In the genomic region with DNA sequence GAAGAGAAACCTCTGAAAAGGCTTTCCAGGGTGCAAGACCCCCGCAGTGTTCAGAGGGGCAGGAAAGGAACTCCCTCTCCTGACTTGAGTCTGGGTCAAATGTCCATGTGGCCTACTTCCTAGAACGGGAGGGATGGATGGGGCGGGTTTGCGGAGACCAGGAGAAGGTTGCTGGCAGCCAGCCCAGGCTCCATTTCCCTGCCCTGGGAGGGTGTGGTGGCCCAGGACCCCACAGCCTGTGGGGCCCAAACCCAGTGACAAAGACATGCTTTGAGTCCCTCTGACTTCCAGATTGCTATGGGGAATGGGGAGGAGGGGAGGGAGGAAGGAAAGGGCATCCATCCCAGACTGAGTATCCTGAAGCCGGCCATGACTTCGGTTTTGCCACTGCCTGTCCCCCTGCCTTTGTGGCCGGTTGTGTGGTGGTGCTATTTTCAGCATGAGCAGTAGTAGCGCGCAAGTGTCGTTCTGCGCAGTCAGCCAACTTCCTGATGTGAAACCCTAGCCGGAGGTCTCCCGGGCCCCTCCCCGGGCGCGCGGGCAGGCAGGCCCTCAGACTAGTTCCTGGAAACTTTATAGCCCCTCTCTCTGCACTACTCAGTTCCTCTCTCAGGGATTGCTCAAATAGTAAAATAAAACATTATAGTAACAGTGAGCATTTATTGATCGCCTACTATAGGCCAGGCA, we compare ENCODE assay signal across 14 cellular contexts. TPM values are rescaled to one million over a fixed set of nuclear protein-coding genes. Genes with fewer than 3 reads are reported as not detected.
DNase-seq lines count a peak whose midpoint lies in the region; ATAC-seq and TF ChIP-seq lines count a peak whose summit lies in the region.
"Had no signal": no experiment of that assay in that cellular context is flagged by ENCODE, and none has a peak within 500 bp of the region (broad histone marks: within the 10 kb centered on the region; RNA-seq: fewer than 3 reads in every experiment).

No MANE protein-coding gene starts in this region.

- H3K27me3 ChIP-seq in vagina = no peaks in the 10 kb centered on the region
- H3K27me3 ChIP-seq: pancreas had no signal

- no peaks in the 10 kb centered on the region for H3K9me3 Mint-ChIP-seq in natural killer cell
- H3K9me3 Mint-ChIP-seq: activated naive CD4-positive, alpha-beta T cell treated with anti-CD3 and anti-CD28 coated beads, Interleukin-2, amount 50 U/mL, for 24 hours had no signal

- ATAC-seq in natural killer cell (peak in 2 of 3 donors; percentile 42 to 65), GM21529 (IDR thresholded peaks at IDR 0.05; ENCODE audit: unreplicated experiment) (no peak)
- ATAC-seq: Panc1 had no signal

- peak overlapping the region; percentile 71 for H3K27ac ChIP-seq in vagina

- peaks cover 4 to 9% of the 10 kb centered on the region in 2 donors for H3K4me1 Mint-ChIP-seq in natural killer cell
- H3K4me1 Mint-ChIP-seq: activated naive CD4-positive, alpha-beta T cell treated with anti-CD3 and anti-CD28 coated beads, Interleukin-2, amount 50 U/mL, for 24 hours had no signal

- H3K27me3 Mint-ChIP-seq in natural killer cell (ENCODE audit: low read depth in 2 of 2) = peaks cover 7 to 12% of the 10 kb centered on the region in 2 donors
- H3K27me3 Mint-ChIP-seq: activated naive CD4-positive, alpha-beta T cell treated with anti-CD3 and anti-CD28 coated beads, Interleukin-2, amount 50 U/mL, for 24 hours had no signal

- peak overlapping the region; percentile 4 for H3K4me3 Mint-ChIP-seq in natural killer cell
- H3K4me3 Mint-ChIP-seq: activated naive CD4-positive, alpha-beta T cell treated with anti-CD3 and anti-CD28 coated beads, Interleukin-2, amount 50 U/mL, for 24 hours had no signal

- no peaks in the 10 kb centered on the region for H3K36me3 ChIP-seq in vagina
- H3K36me3 ChIP-seq: pancreas had no signal

- no peak overlapping the region for H3K27ac Mint-ChIP-seq in natural killer cell
- H3K27ac Mint-ChIP-seq: activated naive CD4-positive, alpha-beta T cell treated with anti-CD3 and anti-CD28 coated beads, Interleukin-2, amount 50 U/mL, for 24 hours had no signal

- H3K9me3 ChIP-seq in vagina = no peaks in the 10 kb centered on the region
- H3K9me3 ChIP-seq: pancreas had no signal

- TF ChIP-seq POLR2A in vagina (IDR thresholded peaks at IDR 0.05) = no peak

- H3K4me3 ChIP-seq in vagina = no peak overlapping the region
- H3K4me3 ChIP-seq: pancreas had no signal

- DNase-seq in activated effector memory CD4-positive, alpha-beta T cell treated with anti-CD3 and anti-CD28 coated beads, Interleukin-2, amount 50 U/mL, for 16 hours = peak; percentile 45
- DNase-seq in activated effector memory CD4-positive, alpha-beta T cell treated with Interleukin-2 at 50 U/mL for 16 hours = no peak
- DNase-seq in head of caudate nucleus (peak in 34 of 42 donors; percentile 22 to 71 (median 51)), natural killer cell (no peak), vagina (ENCODE audit: extremely low spot score in 2 of 2) (no peak), glomerular visceral epithelial cell (ENCODE audit: extremely low spot score) (no peak), NCI-H1694 (lab: John Stamatoyannopoulos, UW) (no peak)
- DNase-seq: activated CD4-positive, alpha-beta T cell treated with anti-CD3 and anti-CD28 coated beads for 1 hour; effector CD8-positive, alpha-beta T cell; NCI-H2081 had no signal

- H3K4me1 ChIP-seq in vagina = peaks cover 68% of the 10 kb centered on the region
- H3K4me1 ChIP-seq: pancreas had no signal

- TF ChIP-seq CTCF in natural killer cell (IDR thresholded peaks at IDR 0.05) (no peak), vagina (IDR thresholded peaks at IDR 0.05) (no peak)

- no peaks in the 10 kb centered on the region for H3K36me3 Mint-ChIP-seq in natural killer cell
- H3K36me3 Mint-ChIP-seq: activated naive CD4-positive, alpha-beta T cell treated with anti-CD3 and anti-CD28 coated beads, Interleukin-2, amount 50 U/mL, for 24 hours had no signal

- intact Hi-C loops in head of caudate nucleus (cut with DNase I) = no loop called here
- intact Hi-C loops in natural killer cell (cut with micrococcal nuclease) = no loop called here
- intact Hi-C loops in vagina (cut with DNase I) = loop anchor here (5.0 kb wide), 1 partner anchor 85 kb away; no protein-coding TSS in a partner anchor

RNA-seq across cellular contexts. Expression of a gene that starts 24.4 kb away (rescaled TPM):
- total RNA-seq in natural killer cell (10 to 100 TPM in 2 of 3 donors, 1 to 10 TPM in 1; 8.1 to 12.6 (median 11.4) TPM), vagina (25.5 TPM)

Comparison
In these comparisons a context has a peak if more than half of its experiments do, and no peak if none do; other contexts are left out.
1. DNase-seq: peak in activated effector memory CD4-positive, alpha-beta T cell treated with anti-CD3 and anti-CD28 coated beads, Interleukin-2, amount 50 U/mL, for 16 hours (single experiment) and head of caudate nucleus (34 of 42); none in activated effector memory CD4-positive, alpha-beta T cell treated with Interleukin-2 at 50 U/mL for 16 hours (single experiment), natural killer cell (single experiment), vagina (0 of 2), glomerular visceral epithelial cell (single experiment) and NCI-H1694 (single experiment).